ENCODE assay signal across 30 cellular contexts in the genomic region with DNA sequence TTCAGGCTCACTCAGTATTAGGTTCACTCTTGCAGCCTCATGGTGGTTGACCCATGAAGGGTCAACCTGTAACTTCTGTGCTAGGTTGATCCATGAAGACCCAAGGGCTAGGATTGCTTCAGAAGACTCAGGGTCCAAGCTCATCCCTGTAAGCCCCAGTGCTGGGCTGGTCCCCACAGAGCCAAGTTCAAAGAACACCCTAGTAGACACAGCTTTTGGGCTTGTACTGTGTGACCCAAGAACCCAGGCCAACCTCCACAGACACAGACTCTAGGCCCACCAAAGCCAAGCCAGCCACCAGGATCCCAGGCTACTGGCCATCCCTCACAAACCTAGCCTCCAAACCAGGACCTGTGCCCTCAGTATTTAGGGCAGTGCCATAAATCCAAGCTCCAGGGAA.
"Had no signal": no experiment of that assay in that cellular context is flagged by ENCODE, and none has a peak within 500 bp of the region (broad histone marks: within the 10 kb centered on the region; RNA-seq: fewer than 3 reads in every experiment).

No MANE protein-coding gene starts in this region.

- H3K27ac Mint-ChIP-seq: naive B cell; naive thymus-derived CD8-positive, alpha-beta T cell; natural killer cell treated with Interleukin-12 subunit alpha and Interleukin-12 subunit beta and Interleukin-15 and Interleukin-18, amount 100 ng/mL, for 72 hours; nephron progenitor cell; progenitor cell of endocrine pancreas; stimulated activated memory B cell treated with anti-CD40 and anti-IgM and Interleukin-4, amounts not matched to agents 10 μg/mL and 1 μg/mL and 100 μg/mL, for 72 hours; stimulated activated naive CD8-positive, alpha-beta T cell treated with anti-CD3 and anti-CD28 coated beads, Interleukin-15, Interleukin-2, amounts not matched to agents 100 ng/mL and 50 ng/mL, for 24 hours; type B pancreatic cell had no signal

- H3K4me3 Mint-ChIP-seq: naive thymus-derived CD8-positive, alpha-beta T cell; natural killer cell treated with Interleukin-12 subunit alpha and Interleukin-12 subunit beta and Interleukin-15 and Interleukin-18, amount 100 ng/mL, for 72 hours; nephron progenitor cell; neural crest cell; stimulated activated memory B cell treated with anti-CD40 and anti-IgM and Interleukin-4, amounts not matched to agents 10 μg/mL and 1 μg/mL and 100 μg/mL, for 72 hours; stimulated activated naive CD8-positive, alpha-beta T cell treated with anti-CD3 and anti-CD28 coated beads, Interleukin-15, Interleukin-2, amounts not matched to agents 100 ng/mL and 50 ng/mL, for 24 hours; type B pancreatic cell had no signal

- ATAC-seq: naive thymus-derived CD8-positive, alpha-beta T cell; pancreas; psoas muscle; stimulated activated memory B cell treated with anti-CD40 and anti-IgM and Interleukin-4, amounts not matched to agents 10 μg/mL and 1 μg/mL and 100 μg/mL, for 72 hours had no signal

- H3K36me3 ChIP-seq: neutrophil, pancreas, right lobe of liver, spleen, suprapubic skin, tibial artery, transverse colon, uterus had no signal

- DNase-seq: naive B cell; naive thymus-derived CD8-positive, alpha-beta T cell; nephron progenitor cell; nucleus accumbens; pancreas; psoas muscle; right cardiac atrium; right lobe of liver; spleen; stimulated activated CD4-positive, alpha-beta T cell treated with anti-CD3 and anti-CD28 coated beads, Interleukin-12 subunit alpha, Interleukin-12 subunit beta, amount 100 ng/mL, for 4 hours; stimulated activated CD4-positive, alpha-beta T cell treated with anti-CD3 and anti-CD28 coated beads, Interleukin-1b, Interleukin-23, amount 100 ng/mL, for 48 hours; stimulated activated CD4-positive, alpha-beta T cell treated with anti-CD3 and anti-CD28 coated beads, Interleukin-4, amount 100 ng/mL, for 1 hour; stimulated activated CD4-positive, alpha-beta T cell treated with anti-CD3 and anti-CD28 coated beads, Interleukin-4, amount 100 ng/mL, for 4 hours; stimulated activated CD8-positive, alpha-beta memory T cell treated with anti-CD3 and anti-CD28 coated beads, Interleukin-4, amount 100 ng/mL, for 48 hours; stimulated activated naive CD4-positive, alpha-beta T cell; substantia nigra; testis; tibial artery; transverse colon; uterus had no signal

- H3K36me3 Mint-ChIP-seq: naive B cell; naive thymus-derived CD8-positive, alpha-beta T cell; stimulated activated memory B cell treated with anti-CD40 and anti-IgM and Interleukin-4, amounts not matched to agents 10 μg/mL and 1 μg/mL and 100 μg/mL, for 72 hours; type B pancreatic cell had no signal

- H3K27me3 Mint-ChIP-seq: naive B cell; natural killer cell treated with Interleukin-12 subunit alpha and Interleukin-12 subunit beta and Interleukin-15 and Interleukin-18, amount 100 ng/mL, for 72 hours; progenitor cell of endocrine pancreas; stimulated activated memory B cell treated with anti-CD40 and anti-IgM and Interleukin-4, amounts not matched to agents 10 μg/mL and 1 μg/mL and 100 μg/mL, for 72 hours; stimulated activated naive CD8-positive, alpha-beta T cell treated with anti-CD3 and anti-CD28 coated beads, Interleukin-15, Interleukin-2, amounts not matched to agents 100 ng/mL and 50 ng/mL, for 24 hours; type B pancreatic cell had no signal

- H3K9me3 ChIP-seq: pancreas, psoas muscle, right lobe of liver, testis, transverse colon, uterus had no signal

- H3K4me3 ChIP-seq: pancreas, psoas muscle, right lobe of liver, skin epidermis, smooth muscle cell, spleen, suprapubic skin, testis, tibial artery, transverse colon, uterus had no signal

- H3K27ac ChIP-seq: neutrophil, pancreas, psoas muscle, right lobe of liver, skin epidermis, spleen, suprapubic skin, testis, tibial artery, transverse colon, uterus had no signal

- H3K4me1 Mint-ChIP-seq: naive B cell; naive thymus-derived CD8-positive, alpha-beta T cell; nephron progenitor cell; neural crest cell; stimulated activated memory B cell treated with anti-CD40 and anti-IgM and Interleukin-4, amounts not matched to agents 10 μg/mL and 1 μg/mL and 100 μg/mL, for 72 hours had no signal

- H3K9me3 Mint-ChIP-seq: type B pancreatic cell had no signal

- H3K27me3 ChIP-seq: neutrophil, pancreas, right lobe of liver, spleen, suprapubic skin, testis, tibial artery, transverse colon, uterus had no signal

- H3K4me1 ChIP-seq: pancreas, psoas muscle, right lobe of liver, spleen, suprapubic skin, testis, tibial artery, transverse colon, uterus had no signal
